In the genomic region with DNA sequence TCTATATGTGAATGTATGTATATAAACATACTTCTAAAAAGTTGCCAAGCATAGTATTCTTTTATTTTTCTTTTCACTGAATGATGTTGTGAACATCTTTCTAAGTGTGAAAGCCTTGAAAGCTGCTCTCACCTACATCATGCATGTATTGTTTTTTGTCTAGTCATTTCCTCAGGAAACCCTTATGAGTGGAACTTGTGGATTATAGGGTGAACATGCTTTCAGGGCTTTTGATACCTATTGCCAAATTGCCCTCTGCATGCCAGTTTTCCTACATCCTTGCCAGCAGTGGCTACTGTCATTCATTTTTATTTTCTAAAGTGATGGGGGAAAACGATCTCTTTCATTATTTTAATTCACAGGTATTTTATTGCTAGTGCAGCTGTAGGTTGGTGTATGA, we compare ENCODE assay signal across 19 cellular contexts.
DNase-seq lines count a peak whose midpoint lies in the region; ATAC-seq, FAIRE-seq and TF ChIP-seq lines count a peak whose summit lies in the region.
"Had no signal": no experiment of that assay in that cellular context is flagged by ENCODE, and none has a peak within 500 bp of the region (broad histone marks: within the 10 kb centered on the region; RNA-seq: fewer than 3 reads in every experiment).

No MANE protein-coding gene starts in this region.

- TF ChIP-seq EP300 in HepG2 (IDR thresholded peaks at IDR 0.05; ENCODE audit: low read depth in 2 of 2, low read length in 2 of 2) (no peak), HepG2 (CRISPR knock-in tag; IDR thresholded peaks at IDR 0.05; ENCODE audit: borderline replicate concordance) (no peak)

- H3K4me3 Mint-ChIP-seq in natural killer cell: no peak overlapping the region
- H3K4me3 Mint-ChIP-seq: CD8-positive, alpha-beta T cell; H9 had no signal

- H3K27ac ChIP-seq in HepG2 (ENCODE audit: extremely low read length, insufficient read depth, low read length) (no peak overlapping the region), right lobe of liver (no peak overlapping the region), endothelial cell of umbilical vein (ENCODE audit: insufficient read depth, low read depth, low read length) (peak overlapping the region; percentile 1)
- H3K27ac ChIP-seq: BLaER1, PC-9 had no signal

- no peak for TF ChIP-seq RAD21 in HepG2 (CRISPR knock-in tag; IDR thresholded peaks at IDR 0.05)

- H3K4me2 ChIP-seq in HepG2 (ENCODE audit: low read depth, low read length): no peak overlapping the region
- H3K4me2 ChIP-seq in endothelial cell of umbilical vein (ENCODE audit: insufficient read depth, low read length): no peak overlapping the region
- H3K4me2 ChIP-seq: BLaER1, PC-9 had no signal

- POLR2A ChIA-PET in HepG2 (lab: Yijun Ruan, JAX) (no interaction called here), endothelial cell of umbilical vein (lab: Charles Lee) (no interaction called here)

- 0% methylated on average over 1 of the region's 1 CpG for WGBS in HepG2 (ENCODE audit: low lambda C conversion rate)
- WGBS in right lobe of liver (ENCODE audit: insufficient coverage, low coverage, low lambda C conversion rate, missing lambda C conversion rate): 50% methylated on average over 1 of the region's 1 CpG

- DNase-seq in HepG2 (ENCODE audit: low spot score): no peak
- no peak for DNase-seq in right lobe of liver
- peak; percentile 23 for DNase-seq in NCI-H69 (lab: John Stamatoyannopoulos, UW)
- peak; percentile 61 for DNase-seq in endothelial cell of umbilical vein (ENCODE audit: low read depth, low spot score)
- no peak for DNase-seq in natural killer cell
- DNase-seq in GM19240 (ENCODE audit: insufficient read length, low spot score): no peak
- DNase-seq: Calu3; CD8-positive, alpha-beta T cell; H9; MG63; NCI-H1105; NCI-H1694; NCI-H2081 treated with DMSO at 0.1 percent for 48 hours; NCI-H774; PC-9 had no signal

- H3K36me3 ChIP-seq in HepG2 (replicated peaks in 1 of 2; ENCODE audit: control insufficient read depth in 1 of 2, insufficient read depth in 2 of 2, low read length in 2 of 2): no peaks in the 10 kb centered on the region
- no peaks in the 10 kb centered on the region for H3K36me3 ChIP-seq in right lobe of liver
- no peaks in the 10 kb centered on the region for H3K36me3 ChIP-seq in endothelial cell of umbilical vein (ENCODE audit: control insufficient read depth in 2 of 2, extremely low read depth in 1 of 2, insufficient read depth in 2 of 2, low read length in 2 of 2)
- H3K36me3 ChIP-seq: BLaER1, MG63 had no signal

- intact Hi-C loops in HepG2 (cut with micrococcal nuclease; ENCODE audit: unreplicated experiment) (no loop called here), right lobe of liver (cut with DNase I) (no loop called here), endothelial cell of umbilical vein (cut with micrococcal nuclease) (no loop called here), natural killer cell (cut with micrococcal nuclease) (no loop called here)

- BruUV-seq in HepG2 (replicated peaks; lab: Mats Ljungman, UMichigan) (no TSS peak), endothelial cell of umbilical vein (replicated peaks; lab: Mats Ljungman, UMichigan) (no TSS peak)

- no peaks in the 10 kb centered on the region for H3K9me3 ChIP-seq in HepG2 (ENCODE audit: low read length)
- H3K9me3 ChIP-seq in right lobe of liver: no peaks in the 10 kb centered on the region
- no peaks in the 10 kb centered on the region for H3K9me3 ChIP-seq in endothelial cell of umbilical vein (replicated peaks; ENCODE audit: control insufficient read depth, insufficient read depth, low read length)
- H3K9me3 ChIP-seq: BLaER1, MG63 had no signal

- CTCF ChIA-PET in HepG2 (lab: Yijun Ruan, JAX; ENCODE audit: low intra/inter-chr PET ratio, low total read pairs): no interaction called here
- CTCF ChIA-PET in endothelial cell of umbilical vein (lab: Charles Lee): interaction anchor here (0.8 to 1.5 kb wide), 4 partner anchors 10 to 129 kb away, joined by 3 read pairs; no protein-coding TSS in a partner anchor

- H3K9ac ChIP-seq in HepG2 (ENCODE audit: insufficient read depth, low read depth, low read length) (no peak overlapping the region), endothelial cell of umbilical vein (replicated peaks; ENCODE audit: extremely low read depth, insufficient read depth, low read length) (no peak overlapping the region)
- H3K9ac ChIP-seq: BLaER1 had no signal

- dilution Hi-C loops in endothelial cell of umbilical vein (cut with MboI; ENCODE audit: extremely low pct_ligation_motif_present, low sequenced_read_pairs): no loop called here

- in situ Hi-C loops in HepG2 (cut with HindIII; ENCODE audit: extremely low pct_ligation_motif_present, low pct_unique_long_range_greater_than_20kb): no loop called here

- FAIRE-seq in HepG2 (lab: Jason Lieb, UNC): no peak
- FAIRE-seq in endothelial cell of umbilical vein (lab: Jason Lieb, UNC): peak; percentile 73
- FAIRE-seq: GM12891, GM18507 had no signal

- H3K4me3 ChIP-seq in HepG2 (replicated peaks in 1 of 3; ENCODE audit: insufficient read depth in 1 of 3, low read depth in 2 of 3, low read length in 3 of 3) (no peak overlapping the region), right lobe of liver (no peak overlapping the region), endothelial cell of umbilical vein (replicated peaks in 1 of 3; ENCODE audit: insufficient read depth in 1 of 3, low read depth in 1 of 3, low read length in 3 of 3) (no peak overlapping the region)
- H3K4me3 ChIP-seq: BLaER1, MG63, PC-9 had no signal

- H3K36me3 Mint-ChIP-seq in natural killer cell: no peaks in the 10 kb centered on the region
- H3K36me3 Mint-ChIP-seq: CD8-positive, alpha-beta T cell had no signal

- H3K27ac Mint-ChIP-seq in natural killer cell: no peak overlapping the region
- H3K27ac Mint-ChIP-seq: CD8-positive, alpha-beta T cell; H9 had no signal

- no peak for ATAC-seq in HepG2
- ATAC-seq in right lobe of liver: no peak
- ATAC-seq in natural killer cell: no peak
- ATAC-seq in GM21526 (IDR thresholded peaks at IDR 0.05; ENCODE audit: low FRiP score, unreplicated experiment): no peak
- ATAC-seq: CD8-positive, alpha-beta T cell had no signal

- peaks cover 0 to 2% of the 10 kb centered on the region in 2 donors for H3K9me3 Mint-ChIP-seq in natural killer cell
- H3K9me3 Mint-ChIP-seq: CD8-positive, alpha-beta T cell; H9 had no signal

- TF ChIP-seq POLR2A in HepG2 (IDR thresholded peaks at IDR 0.05; ENCODE audit: insufficient read depth in 1 of 2, low read depth in 2 of 2, low read length in 2 of 2): no peak
- no peak for TF ChIP-seq POLR2A in right lobe of liver (IDR thresholded peaks at IDR 0.05)
- no peak for TF ChIP-seq POLR2A in endothelial cell of umbilical vein (IDR thresholded peaks at IDR 0.05; ENCODE audit: low read depth, low read length)

- no peaks in the 10 kb centered on the region for H3K9me1 ChIP-seq in endothelial cell of umbilical vein (replicated peaks; ENCODE audit: control insufficient read depth, extremely low read depth, insufficient read depth, low read length)

- H3K79me2 ChIP-seq in HepG2 (ENCODE audit: insufficient read depth, low read length): no peaks in the 10 kb centered on the region
- no peaks in the 10 kb centered on the region for H3K79me2 ChIP-seq in endothelial cell of umbilical vein (ENCODE audit: control insufficient read depth, insufficient read depth, low read length)

- no peaks in the 10 kb centered on the region for H3K27me3 Mint-ChIP-seq in natural killer cell (ENCODE audit: low read depth in 2 of 2)

- no peaks in the 10 kb centered on the region for H3K4me1 Mint-ChIP-seq in natural killer cell

- H2AFZ ChIP-seq in HepG2 (ENCODE audit: low read length): no peak overlapping the region
- H2AFZ ChIP-seq in endothelial cell of umbilical vein (ENCODE audit: low read depth, low read length): no peak overlapping the region
- H2AFZ ChIP-seq: PC-9 had no signal

- H3K27me3 ChIP-seq in HepG2 (ENCODE audit: control insufficient read depth in 1 of 2, insufficient read depth in 2 of 2, low read length in 2 of 2) (no peaks in the 10 kb centered on the region), right lobe of liver (no peaks in the 10 kb centered on the region), endothelial cell of umbilical vein (ENCODE audit: control insufficient read depth in 2 of 2, insufficient read depth in 2 of 2, low read length in 2 of 2) (no peaks in the 10 kb centered on the region)
- H3K27me3 ChIP-seq: BLaER1, MG63 had no signal

- H4K20me1 ChIP-seq in HepG2 (ENCODE audit: insufficient read depth, low read length) (no peaks in the 10 kb centered on the region), endothelial cell of umbilical vein (replicated peaks; ENCODE audit: control insufficient read depth, extremely low read depth, insufficient read depth, low read length) (no peaks in the 10 kb centered on the region)
- H4K20me1 ChIP-seq: BLaER1 had no signal

- H3K4me1 ChIP-seq in HepG2 (ENCODE audit: insufficient read depth, low read length) (no peaks in the 10 kb centered on the region), right lobe of liver (no peaks in the 10 kb centered on the region), endothelial cell of umbilical vein (ENCODE audit: control insufficient read depth, extremely low read depth, insufficient read depth, low read length) (peaks cover 8% of the 10 kb centered on the region)

- no peak for TF ChIP-seq CTCF in HepG2 (CRISPR knock-in tag; IDR thresholded peaks at IDR 0.05)
- TF ChIP-seq CTCF in right lobe of liver (IDR thresholded peaks at IDR 0.05): no peak
- TF ChIP-seq CTCF in endothelial cell of umbilical vein (IDR thresholded peaks at IDR 0.05; ENCODE audit: extremely low read depth in 1 of 2, insufficient read depth in 1 of 2, low read depth in 1 of 2, low read length in 2 of 2): no peak
- TF ChIP-seq CTCF in natural killer cell (IDR thresholded peaks at IDR 0.05): no peak

TF ChIP-seq in HepG2, 621 proteins besides CTCF, POLR2A, EP300 and RAD21 (continues in another document):
- TF ChIP-seq PCBP1 (IDR thresholded peaks at IDR 0.05; ENCODE audit: borderline replicate concordance, low read depth, low read length) (no peak), NFE2L2 (IDR thresholded peaks at IDR 0.05; ENCODE audit: low read length) (0 out of 2 replicates have a peak, but pooled peaks have one; percentile 9), KDM5B (CRISPR knock-in tag; IDR thresholded peaks at IDR 0.05; ENCODE audit: borderline replicate concordance) (no peak), MTF2 (CRISPR knock-in tag; IDR thresholded peaks at IDR 0.05; ENCODE audit: borderline replicate concordance) (no peak), ZNF296 (CRISPR knock-in tag; conservative IDR thresholded peaks at IDR 0.05) (no peak), ZNF484 (CRISPR knock-in tag; IDR thresholded peaks at IDR 0.05; ENCODE audit: borderline replicate concordance, low read depth) (no peak)

TF ChIP-seq in endothelial cell of umbilical vein, 7 proteins besides CTCF, POLR2A, EP300 and RAD21 (continues in another document):
- no peak for TF ChIP-seq GATA2 (IDR thresholded peaks at IDR 0.05; ENCODE audit: insufficient read depth, insufficient read length, low read depth, low read length)
- peak; percentile 58 for TF ChIP-seq JUN (IDR thresholded peaks at IDR 0.05; ENCODE audit: borderline replicate concordance, insufficient read depth, insufficient read length, low read depth)
- TF ChIP-seq POLR2AphosphoS5 (IDR thresholded peaks at IDR 0.05; ENCODE audit: insufficient read depth, low read depth, low read length): peak; percentile 51
- TF ChIP-seq EZH2 (IDR thresholded peaks at IDR 0.05; ENCODE audit: borderline replicate concordance, low read depth, low read length, severe bottlenecking): no peak
- TF ChIP-seq MYC (IDR thresholded peaks at IDR 0.05; ENCODE audit: low read depth, low read length): no peak

Comparison
In these comparisons a context has a peak if more than half of its experiments do, and no peak if none do; other contexts are left out.
1. DNase-seq: peak in NCI-H69 (single experiment) and endothelial cell of umbilical vein (single experiment); none in HepG2 (single experiment), right lobe of liver (0 of 3), natural killer cell (single experiment) and GM19240 (single experiment).